In the genomic region with DNA sequence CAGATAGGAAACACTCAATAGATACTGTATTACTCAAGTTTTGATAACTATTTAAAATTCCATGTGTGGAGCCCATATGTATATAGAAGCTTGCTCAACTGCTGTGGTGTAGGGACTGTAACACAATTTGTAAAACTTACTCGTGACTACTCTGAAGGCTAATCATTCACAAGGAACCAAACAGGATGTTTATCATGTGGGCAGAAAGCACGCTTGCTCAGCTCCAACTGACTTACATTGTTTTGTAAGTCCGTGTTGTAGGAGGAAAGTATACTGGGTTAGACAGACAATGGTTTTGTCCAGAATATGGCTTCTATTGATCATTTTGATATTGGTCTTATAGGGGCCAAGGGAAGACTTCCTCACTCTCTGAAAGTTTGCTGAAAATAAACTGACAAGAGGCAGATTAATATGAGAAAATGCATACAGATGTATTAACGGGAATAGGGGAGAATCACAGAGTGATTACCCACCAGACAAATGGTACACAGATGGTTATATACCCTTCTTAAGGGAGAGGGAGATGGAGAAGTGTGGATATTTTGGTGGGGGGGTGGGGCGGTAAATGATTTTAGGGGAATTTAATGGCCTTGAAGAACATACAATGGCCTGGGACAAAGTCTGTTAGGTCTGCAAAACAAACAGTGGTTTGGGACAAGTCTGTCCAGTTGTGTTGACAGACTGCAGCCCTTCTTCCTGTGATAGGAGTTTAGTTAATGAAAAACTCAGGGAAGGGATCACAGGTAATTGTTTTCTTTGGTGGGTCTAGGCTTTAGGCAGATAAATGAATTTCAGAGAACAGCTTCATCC, we compare ENCODE assay signal across 1 cellular context.
TF ChIP-seq lines count a peak whose summit lies in the region.

No MANE protein-coding gene starts in this region.

TF ChIP-seq in HepG2, 621 proteins besides CTCF, POLR2A, EP300 and RAD21 (continued from another document and continues in another):
- no peak for TF ChIP-seq ZFP82 (CRISPR knock-in tag; IDR thresholded peaks at IDR 0.05; ENCODE audit: borderline replicate concordance)
- TF ChIP-seq, protein P1, sequence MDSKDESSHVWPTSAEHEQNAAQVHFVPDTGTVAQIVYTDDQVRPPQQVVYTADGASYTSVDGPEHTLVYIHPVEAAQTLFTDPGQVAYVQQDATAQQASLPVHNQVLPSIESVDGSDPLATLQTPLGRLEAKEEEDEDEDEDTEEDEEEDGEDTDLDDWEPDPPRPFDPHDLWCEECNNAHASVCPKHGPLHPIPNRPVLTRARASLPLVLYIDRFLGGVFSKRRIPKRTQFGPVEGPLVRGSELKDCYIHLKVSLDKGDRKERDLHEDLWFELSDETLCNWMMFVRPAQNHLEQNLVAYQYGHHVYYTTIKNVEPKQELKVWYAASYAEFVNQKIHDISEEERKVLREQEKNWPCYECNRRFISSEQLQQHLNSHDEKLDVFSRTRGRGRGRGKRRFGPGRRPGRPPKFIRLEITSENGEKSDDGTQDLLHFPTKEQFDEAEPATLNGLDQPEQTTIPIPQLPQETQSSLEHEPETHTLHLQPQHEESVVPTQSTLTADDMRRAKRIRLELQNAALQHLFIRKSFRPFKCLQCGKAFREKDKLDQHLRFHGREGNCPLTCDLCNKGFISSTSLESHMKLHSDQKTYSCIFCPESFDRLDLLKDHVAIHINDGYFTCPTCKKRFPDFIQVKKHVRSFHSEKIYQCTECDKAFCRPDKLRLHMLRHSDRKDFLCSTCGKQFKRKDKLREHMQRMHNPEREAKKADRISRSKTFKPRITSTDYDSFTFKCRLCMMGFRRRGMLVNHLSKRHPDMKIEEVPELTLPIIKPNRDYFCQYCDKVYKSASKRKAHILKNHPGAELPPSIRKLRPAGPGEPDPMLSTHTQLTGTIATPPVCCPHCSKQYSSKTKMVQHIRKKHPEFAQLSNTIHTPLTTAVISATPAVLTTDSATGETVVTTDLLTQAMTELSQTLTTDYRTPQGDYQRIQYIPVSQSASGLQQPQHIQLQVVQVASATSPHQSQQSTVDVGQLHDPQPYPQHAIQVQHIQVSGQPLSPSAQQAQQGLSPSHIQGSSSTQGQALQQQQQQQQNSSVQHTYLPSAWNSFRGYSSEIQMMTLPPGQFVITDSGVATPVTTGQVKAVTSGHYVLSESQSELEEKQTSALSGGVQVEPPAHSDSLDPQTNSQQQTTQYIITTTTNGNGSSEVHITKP (CRISPR knock-in tag; IDR thresholded peaks at IDR 0.05; ENCODE audit: low read depth): peak; percentile 88
- TF ChIP-seq ZNF772 (CRISPR knock-in tag; IDR thresholded peaks at IDR 0.05): 0 out of 2 replicates have a peak, but pooled peaks have one; percentile 17
- TF ChIP-seq, protein P2, sequence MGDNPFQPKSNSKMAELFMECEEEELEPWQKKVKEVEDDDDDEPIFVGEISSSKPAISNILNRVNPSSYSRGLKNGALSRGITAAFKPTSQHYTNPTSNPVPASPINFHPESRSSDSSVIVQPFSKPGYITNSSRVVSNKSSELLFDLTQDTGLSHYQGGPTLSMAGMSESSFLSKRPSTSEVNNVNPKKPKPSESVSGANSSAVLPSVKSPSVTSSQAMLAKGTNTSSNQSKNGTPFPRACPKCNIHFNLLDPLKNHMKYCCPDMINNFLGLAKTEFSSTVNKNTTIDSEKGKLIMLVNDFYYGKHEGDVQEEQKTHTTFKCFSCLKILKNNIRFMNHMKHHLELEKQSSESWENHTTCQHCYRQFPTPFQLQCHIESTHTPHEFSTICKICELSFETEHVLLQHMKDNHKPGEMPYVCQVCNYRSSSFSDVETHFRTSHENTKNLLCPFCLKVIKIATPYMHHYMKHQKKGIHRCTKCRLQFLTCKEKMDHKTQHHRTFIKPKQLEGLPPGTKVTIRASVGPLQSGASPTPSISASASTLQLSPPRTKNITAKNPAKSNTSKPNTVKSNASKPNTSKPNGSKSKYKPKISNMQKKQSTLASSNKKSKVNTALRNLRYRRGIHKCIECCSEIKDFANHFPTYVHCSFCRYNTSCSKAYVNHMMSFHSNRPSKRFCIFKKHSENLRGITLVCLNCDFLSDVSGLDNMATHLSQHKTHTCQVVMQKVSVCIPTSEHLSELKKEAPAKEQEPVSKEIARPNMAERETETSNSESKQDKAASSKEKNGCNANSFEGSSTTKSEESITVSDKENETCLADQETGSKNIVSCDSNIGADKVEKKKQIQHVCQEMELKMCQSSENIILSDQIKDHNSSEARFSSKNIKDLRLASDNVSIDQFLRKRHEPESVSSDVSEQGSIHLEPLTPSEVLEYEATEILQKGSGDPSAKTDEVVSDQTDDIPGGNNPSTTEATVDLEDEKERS (CRISPR knock-in tag; IDR thresholded peaks at IDR 0.05): peak; percentile 78
- TF ChIP-seq, protein P3, sequence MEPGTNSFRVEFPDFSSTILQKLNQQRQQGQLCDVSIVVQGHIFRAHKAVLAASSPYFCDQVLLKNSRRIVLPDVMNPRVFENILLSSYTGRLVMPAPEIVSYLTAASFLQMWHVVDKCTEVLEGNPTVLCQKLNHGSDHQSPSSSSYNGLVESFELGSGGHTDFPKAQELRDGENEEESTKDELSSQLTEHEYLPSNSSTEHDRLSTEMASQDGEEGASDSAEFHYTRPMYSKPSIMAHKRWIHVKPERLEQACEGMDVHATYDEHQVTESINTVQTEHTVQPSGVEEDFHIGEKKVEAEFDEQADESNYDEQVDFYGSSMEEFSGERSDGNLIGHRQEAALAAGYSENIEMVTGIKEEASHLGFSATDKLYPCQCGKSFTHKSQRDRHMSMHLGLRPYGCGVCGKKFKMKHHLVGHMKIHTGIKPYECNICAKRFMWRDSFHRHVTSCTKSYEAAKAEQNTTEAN (CRISPR knock-in tag; conservative IDR thresholded peaks at IDR 0.05): peak; percentile 82
- peak; percentile 87 for TF ChIP-seq ZNF331 (CRISPR knock-in tag; IDR thresholded peaks at IDR 0.05)
- TF ChIP-seq TRIM24 (CRISPR knock-in tag; IDR thresholded peaks at IDR 0.05): 0 out of 2 replicates have a peak, but pooled peaks have one; percentile 55
- peak; percentile 14; the same call in 1 of the 2 replicates for TF ChIP-seq ZNF12 (CRISPR knock-in tag; IDR thresholded peaks at IDR 0.05)
- peak; percentile 82; the same call in 1 of the 2 replicates for TF ChIP-seq ZBTB7B (CRISPR knock-in tag; IDR thresholded peaks at IDR 0.05)
- peak; percentile 61 for TF ChIP-seq FOXP1 (IDR thresholded peaks at IDR 0.05)
- TF ChIP-seq FOXP1 (CRISPR knock-in tag; IDR thresholded peaks at IDR 0.05): peak; percentile 99
- TF ChIP-seq ZNF629 (CRISPR knock-in tag; conservative IDR thresholded peaks at IDR 0.05): peak; percentile 49; the same call in 1 of the 2 replicates
- TF ChIP-seq, protein P4, sequence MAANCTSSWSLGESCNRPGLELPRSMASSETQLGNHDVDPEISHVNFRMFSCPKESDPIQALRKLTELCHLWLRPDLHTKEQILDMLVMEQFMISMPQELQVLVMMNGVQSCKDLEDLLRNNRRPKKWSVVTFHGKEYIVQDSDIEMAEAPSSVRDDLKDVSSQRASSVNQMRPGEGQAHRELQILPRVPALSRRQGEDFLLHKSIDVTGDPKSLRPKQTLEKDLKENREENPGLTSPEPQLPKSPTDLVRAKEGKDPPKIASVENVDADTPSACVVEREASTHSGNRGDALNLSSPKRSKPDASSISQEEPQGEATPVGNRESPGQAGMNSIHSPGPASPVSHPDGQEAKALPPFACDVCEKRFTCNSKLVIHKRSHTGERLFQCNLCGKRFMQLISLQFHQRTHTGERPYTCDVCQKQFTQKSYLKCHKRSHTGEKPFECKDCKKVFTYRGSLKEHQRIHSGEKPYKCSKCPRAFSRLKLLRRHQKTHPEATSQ (CRISPR knock-in tag; IDR thresholded peaks at IDR 0.05; ENCODE audit: borderline replicate concordance): 0 out of 2 replicates have a peak, but pooled peaks have one; percentile 35
- TF ChIP-seq, protein P5, sequence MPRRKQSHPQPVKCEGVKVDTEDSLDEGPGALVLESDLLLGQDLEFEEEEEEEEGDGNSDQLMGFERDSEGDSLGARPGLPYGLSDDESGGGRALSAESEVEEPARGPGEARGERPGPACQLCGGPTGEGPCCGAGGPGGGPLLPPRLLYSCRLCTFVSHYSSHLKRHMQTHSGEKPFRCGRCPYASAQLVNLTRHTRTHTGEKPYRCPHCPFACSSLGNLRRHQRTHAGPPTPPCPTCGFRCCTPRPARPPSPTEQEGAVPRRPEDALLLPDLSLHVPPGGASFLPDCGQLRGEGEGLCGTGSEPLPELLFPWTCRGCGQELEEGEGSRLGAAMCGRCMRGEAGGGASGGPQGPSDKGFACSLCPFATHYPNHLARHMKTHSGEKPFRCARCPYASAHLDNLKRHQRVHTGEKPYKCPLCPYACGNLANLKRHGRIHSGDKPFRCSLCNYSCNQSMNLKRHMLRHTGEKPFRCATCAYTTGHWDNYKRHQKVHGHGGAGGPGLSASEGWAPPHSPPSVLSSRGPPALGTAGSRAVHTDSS (CRISPR knock-in tag; conservative IDR thresholded peaks at IDR 0.05): no peak
- peak; percentile 49; the same call in 1 of the 2 replicates for TF ChIP-seq MIER2 (CRISPR knock-in tag; IDR thresholded peaks at IDR 0.05)
- TF ChIP-seq ZFYVE20 (CRISPR knock-in tag; IDR thresholded peaks at IDR 0.05; ENCODE audit: borderline replicate concordance, low read depth): no peak
- TF ChIP-seq, protein P6, sequence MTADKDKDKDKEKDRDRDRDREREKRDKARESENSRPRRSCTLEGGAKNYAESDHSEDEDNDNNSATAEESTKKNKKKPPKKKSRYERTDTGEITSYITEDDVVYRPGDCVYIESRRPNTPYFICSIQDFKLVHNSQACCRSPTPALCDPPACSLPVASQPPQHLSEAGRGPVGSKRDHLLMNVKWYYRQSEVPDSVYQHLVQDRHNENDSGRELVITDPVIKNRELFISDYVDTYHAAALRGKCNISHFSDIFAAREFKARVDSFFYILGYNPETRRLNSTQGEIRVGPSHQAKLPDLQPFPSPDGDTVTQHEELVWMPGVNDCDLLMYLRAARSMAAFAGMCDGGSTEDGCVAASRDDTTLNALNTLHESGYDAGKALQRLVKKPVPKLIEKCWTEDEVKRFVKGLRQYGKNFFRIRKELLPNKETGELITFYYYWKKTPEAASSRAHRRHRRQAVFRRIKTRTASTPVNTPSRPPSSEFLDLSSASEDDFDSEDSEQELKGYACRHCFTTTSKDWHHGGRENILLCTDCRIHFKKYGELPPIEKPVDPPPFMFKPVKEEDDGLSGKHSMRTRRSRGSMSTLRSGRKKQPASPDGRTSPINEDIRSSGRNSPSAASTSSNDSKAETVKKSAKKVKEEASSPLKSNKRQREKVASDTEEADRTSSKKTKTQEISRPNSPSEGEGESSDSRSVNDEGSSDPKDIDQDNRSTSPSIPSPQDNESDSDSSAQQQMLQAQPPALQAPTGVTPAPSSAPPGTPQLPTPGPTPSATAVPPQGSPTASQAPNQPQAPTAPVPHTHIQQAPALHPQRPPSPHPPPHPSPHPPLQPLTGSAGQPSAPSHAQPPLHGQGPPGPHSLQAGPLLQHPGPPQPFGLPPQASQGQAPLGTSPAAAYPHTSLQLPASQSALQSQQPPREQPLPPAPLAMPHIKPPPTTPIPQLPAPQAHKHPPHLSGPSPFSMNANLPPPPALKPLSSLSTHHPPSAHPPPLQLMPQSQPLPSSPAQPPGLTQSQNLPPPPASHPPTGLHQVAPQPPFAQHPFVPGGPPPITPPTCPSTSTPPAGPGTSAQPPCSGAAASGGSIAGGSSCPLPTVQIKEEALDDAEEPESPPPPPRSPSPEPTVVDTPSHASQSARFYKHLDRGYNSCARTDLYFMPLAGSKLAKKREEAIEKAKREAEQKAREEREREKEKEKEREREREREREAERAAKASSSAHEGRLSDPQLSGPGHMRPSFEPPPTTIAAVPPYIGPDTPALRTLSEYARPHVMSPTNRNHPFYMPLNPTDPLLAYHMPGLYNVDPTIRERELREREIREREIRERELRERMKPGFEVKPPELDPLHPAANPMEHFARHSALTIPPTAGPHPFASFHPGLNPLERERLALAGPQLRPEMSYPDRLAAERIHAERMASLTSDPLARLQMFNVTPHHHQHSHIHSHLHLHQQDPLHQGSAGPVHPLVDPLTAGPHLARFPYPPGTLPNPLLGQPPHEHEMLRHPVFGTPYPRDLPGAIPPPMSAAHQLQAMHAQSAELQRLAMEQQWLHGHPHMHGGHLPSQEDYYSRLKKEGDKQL (CRISPR knock-in tag; IDR thresholded peaks at IDR 0.05; ENCODE audit: low read depth): peak; percentile 70
- no peak for TF ChIP-seq CCAR2 (optimal IDR thresholded peaks at IDR 0.05; ENCODE audit: low read depth, low read length)
- no peak; the same call in 1 of the 2 replicates for TF ChIP-seq MEF2D (CRISPR knock-in tag; IDR thresholded peaks at IDR 0.05)
- no peak for TF ChIP-seq ZNF572 (CRISPR knock-in tag; IDR thresholded peaks at IDR 0.05)
- TF ChIP-seq ZMYM4 (CRISPR knock-in tag; IDR thresholded peaks at IDR 0.05): peak; percentile 78
- peak; percentile 77; the same call in 1 of the 2 replicates for TF ChIP-seq ZBTB3 (CRISPR knock-in tag; IDR thresholded peaks at IDR 0.05; ENCODE audit: borderline replicate concordance, low read depth)
- no peak for TF ChIP-seq EZH2 (conservative IDR thresholded peaks at IDR 0.05; ENCODE audit: low read depth, low read length)
- peak; percentile 81; the same call in 1 of the 2 replicates for TF ChIP-seq CEBPB (IDR thresholded peaks at IDR 0.05; ENCODE audit: borderline replicate concordance, low read depth, low read length)
- peak; percentile 81; the same call in 1 of the 2 replicates for TF ChIP-seq ZSCAN29 (CRISPR knock-in tag; conservative IDR thresholded peaks at IDR 0.05)
- TF ChIP-seq, protein P7, sequence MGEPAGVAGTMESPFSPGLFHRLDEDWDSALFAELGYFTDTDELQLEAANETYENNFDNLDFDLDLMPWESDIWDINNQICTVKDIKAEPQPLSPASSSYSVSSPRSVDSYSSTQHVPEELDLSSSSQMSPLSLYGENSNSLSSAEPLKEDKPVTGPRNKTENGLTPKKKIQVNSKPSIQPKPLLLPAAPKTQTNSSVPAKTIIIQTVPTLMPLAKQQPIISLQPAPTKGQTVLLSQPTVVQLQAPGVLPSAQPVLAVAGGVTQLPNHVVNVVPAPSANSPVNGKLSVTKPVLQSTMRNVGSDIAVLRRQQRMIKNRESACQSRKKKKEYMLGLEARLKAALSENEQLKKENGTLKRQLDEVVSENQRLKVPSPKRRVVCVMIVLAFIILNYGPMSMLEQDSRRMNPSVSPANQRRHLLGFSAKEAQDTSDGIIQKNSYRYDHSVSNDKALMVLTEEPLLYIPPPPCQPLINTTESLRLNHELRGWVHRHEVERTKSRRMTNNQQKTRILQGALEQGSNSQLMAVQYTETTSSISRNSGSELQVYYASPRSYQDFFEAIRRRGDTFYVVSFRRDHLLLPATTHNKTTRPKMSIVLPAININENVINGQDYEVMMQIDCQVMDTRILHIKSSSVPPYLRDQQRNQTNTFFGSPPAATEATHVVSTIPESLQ (CRISPR knock-in tag; conservative IDR thresholded peaks at IDR 0.05): 0 out of 2 replicates have a peak, but pooled peaks have one; percentile 89
- TF ChIP-seq, protein P8, sequence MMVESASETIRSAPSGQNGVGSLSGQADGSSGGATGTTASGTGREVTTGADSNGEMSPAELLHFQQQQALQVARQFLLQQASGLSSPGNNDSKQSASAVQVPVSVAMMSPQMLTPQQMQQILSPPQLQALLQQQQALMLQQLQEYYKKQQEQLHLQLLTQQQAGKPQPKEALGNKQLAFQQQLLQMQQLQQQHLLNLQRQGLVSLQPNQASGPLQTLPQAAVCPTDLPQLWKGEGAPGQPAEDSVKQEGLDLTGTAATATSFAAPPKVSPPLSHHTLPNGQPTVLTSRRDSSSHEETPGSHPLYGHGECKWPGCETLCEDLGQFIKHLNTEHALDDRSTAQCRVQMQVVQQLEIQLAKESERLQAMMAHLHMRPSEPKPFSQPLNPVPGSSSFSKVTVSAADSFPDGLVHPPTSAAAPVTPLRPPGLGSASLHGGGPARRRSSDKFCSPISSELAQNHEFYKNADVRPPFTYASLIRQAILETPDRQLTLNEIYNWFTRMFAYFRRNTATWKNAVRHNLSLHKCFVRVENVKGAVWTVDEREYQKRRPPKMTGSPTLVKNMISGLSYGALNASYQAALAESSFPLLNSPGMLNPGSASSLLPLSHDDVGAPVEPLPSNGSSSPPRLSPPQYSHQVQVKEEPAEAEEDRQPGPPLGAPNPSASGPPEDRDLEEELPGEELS (CRISPR knock-in tag; IDR thresholded peaks at IDR 0.05): peak; percentile 96
- 0 out of 2 replicates have a peak, but pooled peaks have one; percentile 13 for TF ChIP-seq YEATS2 (CRISPR knock-in tag; IDR thresholded peaks at IDR 0.05; ENCODE audit: borderline replicate concordance)
